In the genomic region with DNA sequence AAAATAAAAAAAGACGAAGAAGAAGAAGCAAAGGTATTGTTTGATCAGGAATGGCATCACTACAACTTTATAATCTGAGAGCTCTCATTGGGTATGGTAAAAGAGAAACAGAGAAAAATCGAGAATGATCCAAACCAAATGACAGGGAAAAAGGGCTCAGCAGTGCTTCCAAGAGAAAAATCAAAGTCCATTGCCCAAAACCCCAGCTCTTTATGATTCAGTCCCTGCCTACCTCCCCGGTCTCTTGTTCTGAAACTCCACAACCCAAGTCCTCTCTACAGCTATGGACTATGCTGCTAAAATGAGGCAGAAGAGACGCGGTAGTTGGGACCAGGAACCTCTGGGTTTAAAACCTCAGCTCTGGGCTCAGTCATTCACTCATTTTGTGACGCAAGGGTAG, we compare ENCODE assay signal across 11 cellular contexts.
"Had no signal": no experiment of that assay in that cellular context is flagged by ENCODE, and none has a peak within 500 bp of the region (broad histone marks: within the 10 kb centered on the region; RNA-seq: fewer than 3 reads in every experiment).

No MANE protein-coding gene starts in this region.

- FAIRE-seq: H1, H54 had no signal

- ATAC-seq: GM23338, HCT116 had no signal

- H3K4me1 ChIP-seq: HAP-1 had no signal

- DNase-seq: GM23248, GOT3, H7, H9, HCEC 1CT, HFFc6 had no signal

- H3K4me3 Mint-ChIP-seq: GM23338, H9, HFFc6 had no signal

- H3K27ac ChIP-seq: GM23248 had no signal

- H3K9me3 ChIP-seq: HAP-1 had no signal

- H3K36me3 ChIP-seq: HAP-1 had no signal

- H2AFZ ChIP-seq: GM23248, GM23338 had no signal

- H3K9me3 Mint-ChIP-seq: GM23338, H9 had no signal

- H3K9ac ChIP-seq: GM23248 had no signal

- H3K27ac Mint-ChIP-seq: GM23338, H9, HFFc6 had no signal

- H3K4me3 ChIP-seq: GM23248, GM23338, HAP-1 had no signal
